ENCODE assay signal across 9 cellular contexts in the genomic region with DNA sequence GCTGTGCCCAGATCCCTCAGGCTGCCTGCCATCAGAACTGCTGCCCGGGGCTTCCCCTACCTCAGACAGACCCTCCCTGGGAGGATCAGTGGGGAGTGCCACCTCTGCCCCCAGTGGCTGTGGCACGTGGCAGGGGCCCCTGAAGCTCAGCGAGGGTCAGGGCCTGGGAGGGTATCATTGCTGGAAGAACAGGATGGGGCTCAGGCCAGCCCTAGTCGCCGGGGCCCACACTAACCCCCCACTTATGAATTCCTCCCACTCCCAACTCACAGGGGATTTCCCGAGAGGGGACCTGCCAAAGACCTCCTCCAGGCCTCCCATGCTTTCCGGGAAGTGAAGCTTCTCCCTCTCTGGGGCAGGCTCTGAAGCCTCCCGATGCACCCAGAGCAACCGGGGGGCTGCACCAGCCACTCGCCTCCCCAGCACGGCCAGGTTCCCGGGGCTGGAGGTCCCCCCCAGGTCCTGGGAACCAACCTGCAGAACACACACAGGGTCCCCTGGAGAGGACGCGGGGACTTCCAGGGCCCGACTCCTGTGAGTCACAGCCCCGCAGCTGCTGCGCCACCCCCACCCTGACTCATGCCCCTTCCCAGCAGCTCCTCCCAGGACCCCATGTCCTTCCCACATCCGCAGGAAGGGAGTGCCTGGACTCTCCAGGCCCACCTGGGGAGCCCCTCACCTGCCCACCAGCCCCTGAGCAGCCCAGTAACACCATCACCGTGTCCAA. TPM values are rescaled to one million over a fixed set of nuclear protein-coding genes. Genes with fewer than 3 reads are reported as not detected.
DNase-seq lines count a peak whose midpoint lies in the region; ATAC-seq and TF ChIP-seq lines count a peak whose summit lies in the region.
"Had no signal": no experiment of that assay in that cellular context is flagged by ENCODE, and none has a peak within 500 bp of the region (broad histone marks: within the 10 kb centered on the region; RNA-seq: fewer than 3 reads in every experiment).

No MANE protein-coding gene starts in this region.

- H3K4me1 ChIP-seq in breast epithelium (peaks cover 14 to 17% of the 10 kb centered on the region in 2 donors), lung (ENCODE audit: control insufficient read depth in 2 of 2, insufficient read depth in 2 of 2, low read length in 2 of 2) (peaks cover 4 to 23% of the 10 kb centered on the region in 2 donors), transverse colon (peaks cover 19 to 35% (median 30%) of the 10 kb centered on the region in 4 donors)

- ATAC-seq in lung (ENCODE audit: insufficient read depth, low FRiP score) (peak; percentile 56), HG03025 (IDR thresholded peaks at IDR 0.05; ENCODE audit: low FRiP score, unreplicated experiment) (no peak), GM18517 (IDR thresholded peaks at IDR 0.05; ENCODE audit: unreplicated experiment) (no peak), GM21367 (IDR thresholded peaks at IDR 0.05; ENCODE audit: unreplicated experiment) (no peak)

- no peaks in the 10 kb centered on the region for H3K36me3 ChIP-seq in breast epithelium
- H3K36me3 ChIP-seq in lung (ENCODE audit: control insufficient read depth in 2 of 2, insufficient read depth in 2 of 2, low read length in 2 of 2), result peaks cover 0 to 34% of the 10 kb centered on the region in 2 donors
- no peaks in the 10 kb centered on the region for H3K36me3 ChIP-seq in transverse colon

- TF ChIP-seq CTCF in NB4 (IDR thresholded peaks at IDR 0.05; ENCODE audit: low read depth, low read length), result no peak
- TF ChIP-seq CTCF in breast epithelium (IDR thresholded peaks at IDR 0.05), result no peak
- no peak for TF ChIP-seq CTCF in lung (IDR thresholded peaks at IDR 0.05; ENCODE audit: control extremely low read depth, extremely low read depth)
- TF ChIP-seq CTCF in transverse colon (IDR thresholded peaks at IDR 0.05), result no peak

- H3K27ac ChIP-seq in breast epithelium, result peak overlapping the region; percentile 52 to 96
- peak overlapping the region; percentile 78 to 86 for H3K27ac ChIP-seq in lung (ENCODE audit: low read depth in 1 of 2, low read length in 1 of 2)
- peak overlapping the region; percentile 19 to 61 (median 45) for H3K27ac ChIP-seq in transverse colon
- H3K27ac ChIP-seq: HL-60 had no signal

- H3K4me3 ChIP-seq in NB4 (ENCODE audit: low read depth, low read length), result no peak overlapping the region
- H3K4me3 ChIP-seq in breast epithelium, result peak overlapping the region in 1 of 3 donors; percentile 52
- H3K4me3 ChIP-seq in lung, result no peak overlapping the region
- H3K4me3 ChIP-seq in transverse colon, result no peak overlapping the region

- H3K9me3 ChIP-seq in breast epithelium (no peaks in the 10 kb centered on the region), lung (ENCODE audit: control insufficient read depth in 2 of 2, insufficient read depth in 1 of 2, low read length in 1 of 2) (no peaks in the 10 kb centered on the region), transverse colon (no peaks in the 10 kb centered on the region)

- TF ChIP-seq EP300 in transverse colon (IDR thresholded peaks at IDR 0.05; ENCODE audit: low read depth), result peak; percentile 63

- intact Hi-C loops in breast epithelium (cut with DNase I; ENCODE audit: low total_unique reads), result no loop called here
- intact Hi-C loops in transverse colon (cut with DNase I; ENCODE audit: low total_unique reads), result no loop called here

- TF ChIP-seq POLR2A in NB4 (IDR thresholded peaks at IDR 0.05; ENCODE audit: extremely low read depth, insufficient read length) (peak; percentile 6), breast epithelium (IDR thresholded peaks at IDR 0.05) (no peak), transverse colon (IDR thresholded peaks at IDR 0.05) (no peak)

- H3K27me3 ChIP-seq in breast epithelium (no peaks in the 10 kb centered on the region), lung (ENCODE audit: control insufficient read depth, insufficient read depth) (no peaks in the 10 kb centered on the region), transverse colon (no peaks in the 10 kb centered on the region)

- in situ Hi-C loops in transverse colon (cut with MboI; ENCODE audit: low pct_ligation_motif_present in 1 of 4, low pct_unique_long_range_greater_than_20kb in 1 of 4, low sequenced_read_pairs in 3 of 4), result no loop called here

- DNase-seq in COLO668 (lab: John Stamatoyannopoulos, UW; ENCODE audit: unreplicated experiment) (peak; percentile 77), NB4 (ENCODE audit: low read depth) (peak; percentile 87), breast epithelium (ENCODE audit: low spot score in 2 of 2) (peak in 1 of 2 donors; percentile 53), lung (ENCODE audit: low spot score) (no peak), transverse colon (peak; percentile 35)

- WGBS in lung, 2 donors, result 47 to 80% methylated on average over 19 of the region's 19 CpGs
- WGBS in transverse colon (ENCODE audit: low coverage in 1 of 2), 2 donors, result 63% methylated on average over 19 of the region's 19 CpGs; no CpG with 5 or more reads in 1 of the 2 donors

RNA-seq across cellular contexts. Expression of a gene that starts 2.5 kb away (rescaled TPM):
- 10 to 100 TPM in 1 of 3 donors, 1 to 10 TPM in 2; 2.8 to 40.0 (median 7.4) TPM for total RNA-seq in breast epithelium
- total RNA-seq in lung, result 10 to 100 TPM in 1 of 2 donors, 1 to 10 TPM in 1; 1.6 to 19.8 TPM
- polyA plus RNA-seq in lung, result 100 to 1,000 TPM in 1 of 2 donors, 10 to 100 TPM in 1; 45.5 to 195 TPM
- 10 to 100 TPM in 3 of 4 donors, 1 to 10 TPM in 1; 4.2 to 34.4 (median 13.6) TPM for total RNA-seq in transverse colon

RNA-seq across cellular contexts. Expression of a gene that starts 8.9 kb away (rescaled TPM):
- total RNA-seq in breast epithelium (10 to 100 TPM; 30.7 to 41.0 (median 32.3) TPM), lung (10 to 100 TPM; 29.8 to 56.0 TPM), transverse colon (10 to 100 TPM; 46.2 to 75.4 (median 56.2) TPM)
- 10 to 100 TPM; 43.9 to 50.8 TPM for polyA plus RNA-seq in lung

RNA-seq across cellular contexts. Expression of a gene that starts 8.9 kb away (rescaled TPM):
- 10 to 100 TPM; 17.6 to 26.9 (median 24.9) TPM for total RNA-seq in breast epithelium
- total RNA-seq in lung, result 10 to 100 TPM; 18.3 to 32.9 TPM
- 10 to 100 TPM; 34.5 to 45.0 TPM for polyA plus RNA-seq in lung
- total RNA-seq in transverse colon, result 100 to 1,000 TPM in 2 of 4 donors, 10 to 100 TPM in 2; 29.1 to 346 (median 76.5) TPM

RNA-seq across cellular contexts. Expression of a gene that starts 37.6 kb away (rescaled TPM):
- total RNA-seq in breast epithelium, result 10 to 100 TPM in 2 of 3 donors, 1 to 10 TPM in 1; 7.0 to 16.7 (median 12.0) TPM
- 1 to 10 TPM; 6.2 to 9.0 TPM for total RNA-seq in lung
- polyA plus RNA-seq in lung, result 10 to 100 TPM; 11.3 to 19.9 TPM
- total RNA-seq in transverse colon, result 10 to 100 TPM; 24.4 to 91.1 (median 44.0) TPM

RNA-seq across cellular contexts. Expression of a gene that starts 40.7 kb away (rescaled TPM):
- total RNA-seq in breast epithelium, result 10 to 100 TPM; 22.9 to 58.9 (median 36.9) TPM
- total RNA-seq in lung, result 100 to 1,000 TPM in 1 of 2 donors, 10 to 100 TPM in 1; 18.8 to 121 TPM
- polyA plus RNA-seq in lung, result 10 to 100 TPM; 41.6 to 81.1 TPM
- 10 to 100 TPM; 26.3 to 50.2 (median 47.7) TPM for total RNA-seq in transverse colon
